8 cellular contexts compared by ENCODE assay signal in genomic region chr2:72917138-72917874, GRCh38. TPM values are rescaled to one million over a fixed set of nuclear protein-coding genes. Genes with fewer than 3 reads are reported as not detected.
DNase-seq lines count a peak whose midpoint lies in the region; ATAC-seq, FAIRE-seq and TF ChIP-seq lines count a peak whose summit lies in the region.

Gene EMX1, plus strand, starts transcription at chr2:72917519. Its CDS starts 334 bp downstream, at chr2:72917853.

- TF ChIP-seq POLR2A in GM12892 (IDR thresholded peaks at IDR 0.05; ENCODE audit: low read depth, low read length): no peak
- TF ChIP-seq POLR2A in H54 (IDR thresholded peaks at IDR 0.05; ENCODE audit: low read depth, low read length): no peak

- H3K14ac ChIP-seq in neuronal stem cell (ENCODE audit: low read length): peak within 1 kb of the TSS; percentile 49

- peak within 1 kb of the TSS; percentile 82 for H2AK5ac ChIP-seq in neuronal stem cell (ENCODE audit: low read depth, low read length)

- peak within 1 kb of the TSS in 1 of 2 donors; percentile 78 for H3K4me3 ChIP-seq in neuronal stem cell (ENCODE audit: low read length in 2 of 2)

- H3K4ac ChIP-seq in neuronal stem cell (ENCODE audit: low read length): peak within 1 kb of the TSS; percentile 66

- peak within 1 kb of the TSS; percentile 59 for H3K23ac ChIP-seq in neuronal stem cell (ENCODE audit: low read depth, low read length, poor library complexity)

- CTCF ChIA-PET in activated CD8-positive, alpha-beta T cell treated with anti-CD3 and anti-CD28 coated beads for 36 hours (lab: Charles Lee): interaction anchor here (0.9 to 3.3 kb wide), 6 partner anchors 10 to 56 kb away, joined by 3 to 23 read pairs (median 6); partner anchors contain the start of gene SPR

- peak; percentile 27 for FAIRE-seq in GM12892 (lab: Jason Lieb, UNC)
- no peak for FAIRE-seq in frontal cortex (lab: Jason Lieb, UNC)
- no peak for FAIRE-seq in H54 (lab: Jason Lieb, UNC)

- H2BK5ac ChIP-seq in neuronal stem cell (ENCODE audit: low read length): peak within 1 kb of the TSS; percentile 90

- peak within 1 kb of the TSS; percentile 97 for H2BK120ac ChIP-seq in neuronal stem cell (ENCODE audit: low read depth, low read length)

- peak within 1 kb of the TSS; percentile 87 for H2AFZ ChIP-seq in neuronal stem cell (ENCODE audit: low read length)

- ATAC-seq in HG02610 (IDR thresholded peaks at IDR 0.05; ENCODE audit: unreplicated experiment): peak; percentile 42
- ATAC-seq in activated CD8-positive, alpha-beta T cell treated with anti-CD3 and anti-CD28 coated beads for 36 hours: peak; percentile 62
- ATAC-seq in HG03097 (IDR thresholded peaks at IDR 0.05; ENCODE audit: low FRiP score, unreplicated experiment): no peak

- no CpG with 5 or more reads among the region's 82 CpGs for WGBS in neuronal stem cell (ENCODE audit: extremely low coverage in 2 of 2, insufficient read length in 2 of 2, insufficient replicate concordance in 1 of 2), 2 donors

- no peaks in the 10 kb centered on the region for H3K9me3 ChIP-seq in neuronal stem cell (replicated peaks in 1 of 2; ENCODE audit: control insufficient read depth in 2 of 2, insufficient read depth in 1 of 2, low read depth in 1 of 2, low read length in 2 of 2)

- peaks cover 13 to 98% (median 83%) of the 10 kb centered on the region in 3 experiments for H3K27me3 ChIP-seq in neuronal stem cell (ENCODE audit: control insufficient read depth in 3 of 3, insufficient read depth in 3 of 3, low read depth in 1 of 3, low read length in 3 of 3)

- H3K18ac ChIP-seq in neuronal stem cell (ENCODE audit: low read length): peak within 1 kb of the TSS; percentile 86

- H3K36me3 ChIP-seq in neuronal stem cell (replicated peaks in 1 of 2; ENCODE audit: control insufficient read depth in 2 of 2, insufficient read depth in 2 of 2, low read length in 2 of 2): peaks cover 0 to 2% of the 10 kb centered on the region in 2 donors

- POLR2A ChIA-PET in activated CD8-positive, alpha-beta T cell treated with anti-CD3 and anti-CD28 coated beads for 36 hours (lab: Charles Lee): interaction anchor here (0.8 to 1.3 kb wide), 2 partner anchors 9 to 14 kb away, joined by 3 to 4 read pairs; no protein-coding TSS in a partner anchor

- H3K27me3 Mint-ChIP-seq in activated CD8-positive, alpha-beta T cell treated with anti-CD3 and anti-CD28 coated beads for 36 hours: peaks cover 78% of the 10 kb centered on the region

- H3K9me3 Mint-ChIP-seq in activated CD8-positive, alpha-beta T cell treated with anti-CD3 and anti-CD28 coated beads for 36 hours: no peaks in the 10 kb centered on the region

- H4K8ac ChIP-seq in neuronal stem cell (ENCODE audit: low read depth, low read length): no peak within 1 kb of the TSS

- H3K9ac ChIP-seq in neuronal stem cell (ENCODE audit: low read depth, low read length, poor library complexity): peak within 1 kb of the TSS; percentile 94

- H3K36me3 Mint-ChIP-seq in activated CD8-positive, alpha-beta T cell treated with anti-CD3 and anti-CD28 coated beads for 36 hours (ENCODE audit: low read depth): no peaks in the 10 kb centered on the region

- H3K4me1 Mint-ChIP-seq in activated CD8-positive, alpha-beta T cell treated with anti-CD3 and anti-CD28 coated beads for 36 hours (ENCODE audit: low read depth): peaks cover 31% of the 10 kb centered on the region

- DNase-seq in GM12892 (ENCODE audit: insufficient read length) (peak; percentile 75), NCI-H2081 (lab: John Stamatoyannopoulos, UW) (peak; percentile 73 to 74), frontal cortex (ENCODE audit: low spot score in 2 of 2) (peak; percentile 57 to 59), neuronal stem cell (ENCODE audit: low spot score) (peak; percentile 83), H54 (ENCODE audit: insufficient read length, low spot score) (no peak)
- DNase-seq in activated CD8-positive, alpha-beta T cell treated with anti-CD3 and anti-CD28 coated beads for 36 hours: peak; percentile 63

- peak within 1 kb of the TSS; percentile 95 for H2BK15ac ChIP-seq in neuronal stem cell (ENCODE audit: low read length)

- peaks cover 8 to 28% of the 10 kb centered on the region in 2 donors for H3K4me1 ChIP-seq in neuronal stem cell (ENCODE audit: control insufficient read depth in 2 of 2, insufficient read depth in 1 of 2, low read depth in 1 of 2, low read length in 2 of 2)

- no peak within 1 kb of the TSS for H3K27ac ChIP-seq in neuronal stem cell (replicated peaks; ENCODE audit: low read length)

- H3K27ac Mint-ChIP-seq in activated CD8-positive, alpha-beta T cell treated with anti-CD3 and anti-CD28 coated beads for 36 hours: no peak within 1 kb of the TSS

- peak within 1 kb of the TSS; percentile 90 for H4K91ac ChIP-seq in neuronal stem cell (ENCODE audit: low read depth, low read length, poor library complexity)

- H3K4me3 Mint-ChIP-seq in activated CD8-positive, alpha-beta T cell treated with anti-CD3 and anti-CD28 coated beads for 36 hours: peak within 1 kb of the TSS; percentile 69

- no peak for TF ChIP-seq CTCF in activated CD8-positive, alpha-beta T cell treated with anti-CD3 and anti-CD28 coated beads for 36 hours (IDR thresholded peaks at IDR 0.05)

- peak within 1 kb of the TSS; percentile 42 for H2BK12ac ChIP-seq in neuronal stem cell (ENCODE audit: low read length)

- intact Hi-C loops in activated CD8-positive, alpha-beta T cell treated with anti-CD3 and anti-CD28 coated beads for 36 hours (cut with micrococcal nuclease): no loop called here

- peak within 1 kb of the TSS; percentile 91 for H3K4me2 ChIP-seq in neuronal stem cell (ENCODE audit: insufficient read depth, low read length, poor library complexity, severe bottlenecking)

- H3K79me1 ChIP-seq in neuronal stem cell (ENCODE audit: low read depth, low read length): peaks cover 3% of the 10 kb centered on the region

RNA-seq across cellular contexts. Expression of gene EMX1, which starts in this region (rescaled TPM):
- polyA plus RNA-seq in GM12892 (2012; ENCODE audit: missing spikeins): 0.66 TPM
- total RNA-seq in activated CD8-positive, alpha-beta T cell treated with anti-CD3 and anti-CD28 coated beads for 36 hours: not detected
- total RNA-seq in frontal cortex: 11.8 TPM
- polyA plus RNA-seq in neuronal stem cell (2013, experiment 1 of 2): 29.5 TPM
- 28.8 TPM for polyA plus RNA-seq in neuronal stem cell (2013, experiment 2 of 2)

Comparison
In these comparisons a context has a peak if more than half of its experiments do, and no peak if none do; other contexts are left out.
1. RNA of gene EMX1 (total RNA-seq): 11.8 TPM in frontal cortex (single experiment); not detected in activated CD8-positive, alpha-beta T cell treated with anti-CD3 and anti-CD28 coated beads for 36 hours; every median in the first group is over 10 times any median in the second.
2. Peak in DNase-seq and ATAC-seq in activated CD8-positive, alpha-beta T cell treated with anti-CD3 and anti-CD28 coated beads for 36 hours; RNA of the gene not detected or under 1 TPM.